In the genomic region with DNA sequence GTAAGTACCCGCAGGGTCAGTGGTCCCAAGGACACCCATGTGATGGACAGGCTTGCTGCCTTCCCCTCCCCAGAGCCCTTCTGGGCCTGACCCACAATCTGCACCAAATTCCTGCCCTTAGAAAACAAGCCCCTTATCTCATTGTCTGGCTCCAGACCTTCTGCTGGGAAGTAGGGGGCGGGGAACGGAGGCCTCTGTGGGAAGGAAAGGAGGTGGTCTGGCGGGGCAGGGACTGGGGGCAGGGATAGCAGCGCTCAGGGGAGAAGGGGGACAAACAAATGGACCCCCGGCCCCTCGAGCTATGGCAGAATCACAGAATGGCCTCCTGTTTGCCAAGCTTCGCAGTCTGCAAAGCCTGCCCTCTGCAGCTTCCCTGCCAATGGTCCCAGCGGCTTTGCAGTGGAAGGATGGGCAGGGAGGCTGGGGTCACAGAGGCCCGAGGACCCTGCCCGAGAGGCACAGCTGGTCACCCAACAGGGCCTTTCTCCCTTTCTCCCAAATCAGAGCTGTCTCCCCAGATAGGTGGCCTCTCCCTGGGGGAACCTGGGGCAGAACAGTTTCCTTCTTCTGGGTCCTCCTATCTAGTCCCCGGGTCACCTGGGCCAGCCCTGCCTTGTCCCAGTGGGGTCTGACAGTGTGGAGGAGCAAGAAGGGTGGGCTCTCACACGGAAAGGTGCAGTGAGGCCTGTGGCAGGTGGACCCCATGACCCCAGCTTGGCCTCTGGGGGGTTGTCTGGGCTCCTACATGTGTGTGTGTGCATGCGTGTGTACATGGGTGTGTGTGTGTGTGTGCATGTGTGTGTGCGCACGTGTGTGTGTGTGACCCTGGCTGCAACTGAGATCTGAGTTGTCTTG, we compare ENCODE assay signal across 12 cellular contexts. TPM values are rescaled to one million over a fixed set of nuclear protein-coding genes. Genes with fewer than 3 reads are reported as not detected.
DNase-seq lines count a peak whose midpoint lies in the region; ATAC-seq and TF ChIP-seq lines count a peak whose summit lies in the region.
"Had no signal": no experiment of that assay in that cellular context is flagged by ENCODE, and none has a peak within 500 bp of the region (broad histone marks: within the 10 kb centered on the region; RNA-seq: fewer than 3 reads in every experiment).

No MANE protein-coding gene starts in this region.

- peaks cover 3 to 9% (median 5%) of the 10 kb centered on the region in 3 donors for H3K27me3 Mint-ChIP-seq in CD14-positive monocyte (ENCODE audit: low read depth in 3 of 3)
- H3K27me3 Mint-ChIP-seq in mesothelial cell of epicardium (ENCODE audit: low read depth), result no peaks in the 10 kb centered on the region
- H3K27me3 Mint-ChIP-seq: stimulated activated naive CD8-positive, alpha-beta T cell treated with anti-CD3 and anti-CD28 coated beads, Interleukin-15, Interleukin-2, amounts not matched to agents 100 ng/mL and 50 ng/mL, for 24 hours had no signal

- peaks cover 0 to 4% (median 0%) of the 10 kb centered on the region in 7 donors for H3K9me3 Mint-ChIP-seq in CD14-positive monocyte
- H3K9me3 Mint-ChIP-seq in mesothelial cell of epicardium, result no peaks in the 10 kb centered on the region
- H3K9me3 Mint-ChIP-seq: stimulated activated naive CD8-positive, alpha-beta T cell treated with anti-CD3 and anti-CD28 coated beads, Interleukin-15, Interleukin-2, amounts not matched to agents 100 ng/mL and 50 ng/mL, for 24 hours had no signal

- no peak for TF ChIP-seq CTCF in CD14-positive monocyte (IDR thresholded peaks at IDR 0.05)
- TF ChIP-seq CTCF in HL-60 (IDR thresholded peaks at IDR 0.05; ENCODE audit: insufficient read depth, low read length), result no peak
- no peak for TF ChIP-seq CTCF in choroid plexus epithelial cell (conservative IDR thresholded peaks at IDR 0.05; ENCODE audit: low read depth, low read length)
- no peak for TF ChIP-seq CTCF in mesothelial cell of epicardium (IDR thresholded peaks at IDR 0.05; ENCODE audit: unreplicated experiment)

- H3K36me3 Mint-ChIP-seq in CD14-positive monocyte (no peaks in the 10 kb centered on the region), mesothelial cell of epicardium (no peaks in the 10 kb centered on the region)

- H3K27ac Mint-ChIP-seq in CD14-positive monocyte, result peak overlapping the region in 2 of 7 donors; percentile 18 to 43
- peak overlapping the region; percentile 94 for H3K27ac Mint-ChIP-seq in mesothelial cell of epicardium
- H3K27ac Mint-ChIP-seq: stimulated activated naive CD8-positive, alpha-beta T cell treated with anti-CD3 and anti-CD28 coated beads, Interleukin-15, Interleukin-2, amounts not matched to agents 100 ng/mL and 50 ng/mL, for 24 hours had no signal

- DNase-seq in CD14-positive monocyte (ENCODE audit: low spot score) (peak; percentile 49), HL-60 (ENCODE audit: low read depth in 1 of 2, low spot score in 1 of 2) (no peak), choroid plexus epithelial cell (ENCODE audit: low read depth) (peak; percentile 47), mesothelial cell of epicardium (ENCODE audit: low spot score in 2 of 2, unreplicated experiment in 2 of 2) (no peak)
- DNase-seq: NCI-H345 had no signal

- peak overlapping the region; percentile 87 for H3K27ac ChIP-seq in HL-60 (replicated peaks)

- H3K27me3 ChIP-seq in HL-60 (ENCODE audit: insufficient read depth, poor library complexity, severe bottlenecking), result no peaks in the 10 kb centered on the region
- H3K27me3 ChIP-seq: adrenal gland had no signal

- H3K4me3 Mint-ChIP-seq in CD14-positive monocyte, result no peak overlapping the region
- H3K4me3 Mint-ChIP-seq in mesothelial cell of epicardium, result no peak overlapping the region
- H3K4me3 Mint-ChIP-seq: stimulated activated naive CD8-positive, alpha-beta T cell treated with anti-CD3 and anti-CD28 coated beads, Interleukin-15, Interleukin-2, amounts not matched to agents 100 ng/mL and 50 ng/mL, for 24 hours had no signal

- intact Hi-C loops in CD14-positive monocyte (cut with micrococcal nuclease), result no loop called here

- H3K4me1 Mint-ChIP-seq in CD14-positive monocyte, result peaks cover 50% of the 10 kb centered on the region
- peaks cover 58% of the 10 kb centered on the region for H3K4me1 Mint-ChIP-seq in mesothelial cell of epicardium

- ATAC-seq in GM19395 (IDR thresholded peaks at IDR 0.05; ENCODE audit: unreplicated experiment), result no peak
- ATAC-seq in GM18519 (IDR thresholded peaks at IDR 0.05; ENCODE audit: low FRiP score, unreplicated experiment), result no peak
- no peak for ATAC-seq in GM18907 (IDR thresholded peaks at IDR 0.05; ENCODE audit: unreplicated experiment)

- H3K4me3 ChIP-seq in HL-60 (replicated peaks; ENCODE audit: insufficient read depth, low read length) (no peak overlapping the region), choroid plexus epithelial cell (ENCODE audit: low read depth, low read length) (no peak overlapping the region)
- H3K4me3 ChIP-seq: adrenal gland, coronary artery had no signal

RNA-seq across cellular contexts. Expression of a gene that starts 25.5 kb away (rescaled TPM):
- polyA plus RNA-seq in CD14-positive monocyte, result not detected
- total RNA-seq in mesothelial cell of epicardium, result 1.5 to 1.8 TPM (median 1.5 TPM) in 3 replicates
- total RNA-seq: adrenal gland, HT1080 had no signal

RNA-seq across cellular contexts. Expression of a gene that starts 42.9 kb away (rescaled TPM):
- polyA plus RNA-seq in CD14-positive monocyte, result not detected
- 22.8 to 23.8 TPM (median 22.9 TPM) in 3 replicates for total RNA-seq in mesothelial cell of epicardium

Comparison
In these comparisons a context has a peak if more than half of its experiments do, and no peak if none do; other contexts are left out.
1. DNase-seq: peak in CD14-positive monocyte (single experiment) and choroid plexus epithelial cell (single experiment); none in HL-60 (0 of 2) and mesothelial cell of epicardium (0 of 2).